Comparison of ENCODE assay signal across 16 cellular contexts in the genomic region with DNA sequence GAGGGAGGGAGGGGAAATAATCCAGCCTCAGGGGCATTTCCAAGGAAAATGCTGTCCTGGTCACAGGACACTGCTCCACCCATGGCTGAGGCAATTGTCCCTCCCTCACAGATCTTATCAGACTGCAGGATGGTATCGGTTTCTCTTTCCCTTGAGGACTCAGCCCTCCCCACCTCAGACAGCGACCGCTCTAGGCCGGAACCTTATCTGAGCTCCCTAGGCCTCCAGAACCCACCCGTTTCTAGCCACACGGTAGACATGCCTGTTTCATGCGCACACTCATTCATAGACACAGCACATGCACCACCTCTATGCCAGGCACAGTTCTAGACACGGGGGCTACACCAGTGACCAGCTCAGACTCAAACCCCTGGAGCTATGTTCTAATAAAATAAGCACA. TPM values are rescaled to one million over a fixed set of nuclear protein-coding genes. Genes with fewer than 3 reads are reported as not detected.
A peak's percentile ranks its signal among the peaks of the same experiment; 100 is the strongest.
DNase-seq lines count a peak whose midpoint lies in the region; ATAC-seq and TF ChIP-seq lines count a peak whose summit lies in the region.
"Had no signal": no experiment of that assay in that cellular context is flagged by ENCODE, and none has a peak within 500 bp of the region (broad histone marks: within the 10 kb centered on the region; RNA-seq: fewer than 3 reads in every experiment).

No MANE protein-coding gene starts in this region.

- 66% methylated on average over 8 of the region's 8 CpGs for WGBS in hepatocyte (ENCODE audit: low lambda C conversion rate, missing lambda C conversion rate)
- WGBS in stomach, 5 donors, result 36 to 58% (median 43%) methylated on average over 8 of the region's 8 CpGs
- WGBS in upper lobe of left lung, 2 donors, result 32 to 62% methylated on average over 8 of the region's 8 CpGs
- 52 to 67% (median 55%) methylated on average over 5 to 8 of the region's 8 CpGs for WGBS in adrenal gland, 4 donors

- no peak overlapping the region for H3K4me3 ChIP-seq in hepatocyte
- H3K4me3 ChIP-seq in stomach, result no peak overlapping the region
- H3K4me3 ChIP-seq in upper lobe of left lung, result no peak overlapping the region
- no peak overlapping the region for H3K4me3 ChIP-seq in adrenal gland

- intact Hi-C loops in stomach (cut with DNase I; ENCODE audit: low total_unique reads) (no loop called here), adrenal gland (cut with DNase I) (no loop called here)

- no peaks in the 10 kb centered on the region for H3K27me3 ChIP-seq in hepatocyte
- H3K27me3 ChIP-seq in stomach, result peaks cover 0 to 42% (median 0%) of the 10 kb centered on the region in 3 donors
- H3K27me3 ChIP-seq in upper lobe of left lung, result no peaks in the 10 kb centered on the region
- H3K27me3 ChIP-seq in adrenal gland, result no peaks in the 10 kb centered on the region

- ATAC-seq in upper lobe of left lung (ENCODE audit: low FRiP score in 2 of 2), result no peak
- ATAC-seq: activated T-helper 17 cell treated with anti-CD3 and anti-CD28 coated beads, Interleukin-2, amount 50 U/mL, for 72 hours; WTC11 had no signal

- no peaks in the 10 kb centered on the region for H3K36me3 ChIP-seq in hepatocyte (replicated peaks; ENCODE audit: insufficient read depth, low read depth)
- no peaks in the 10 kb centered on the region for H3K36me3 ChIP-seq in stomach
- no peaks in the 10 kb centered on the region for H3K36me3 ChIP-seq in upper lobe of left lung
- no peaks in the 10 kb centered on the region for H3K36me3 ChIP-seq in adrenal gland (replicated peaks in 1 of 2)

- no peaks in the 10 kb centered on the region for H3K9me2 ChIP-seq in hepatocyte (replicated peaks; ENCODE audit: insufficient read depth)

- no peak overlapping the region for H3K4me2 ChIP-seq in hepatocyte

- H4K20me1 ChIP-seq in hepatocyte (ENCODE audit: insufficient read depth, poor library complexity, severe bottlenecking), result no peaks in the 10 kb centered on the region

- no peak for TF ChIP-seq CTCF in hepatocyte (IDR thresholded peaks at IDR 0.05; ENCODE audit: poor library complexity)
- no peak for TF ChIP-seq CTCF in stomach (IDR thresholded peaks at IDR 0.05)
- no peak for TF ChIP-seq CTCF in upper lobe of left lung (IDR thresholded peaks at IDR 0.05)
- TF ChIP-seq CTCF in adrenal gland (IDR thresholded peaks at IDR 0.05), result no peak

- H3K4me1 ChIP-seq in hepatocyte (ENCODE audit: insufficient read depth) (no peaks in the 10 kb centered on the region), stomach (no peaks in the 10 kb centered on the region), upper lobe of left lung (no peaks in the 10 kb centered on the region), adrenal gland (replicated peaks in 1 of 2) (no peaks in the 10 kb centered on the region)

- H3K79me2 ChIP-seq in hepatocyte, result no peaks in the 10 kb centered on the region

- H3K27ac ChIP-seq in hepatocyte (peak overlapping the region; percentile 88), stomach (peak overlapping the region in 1 of 5 donors; percentile 35), upper lobe of left lung (peak overlapping the region in 2 of 4 donors; percentile 11 to 52), adrenal gland (no peak overlapping the region)

- TF ChIP-seq POLR2A in stomach (IDR thresholded peaks at IDR 0.05), result no peak
- no peak for TF ChIP-seq POLR2A in upper lobe of left lung (IDR thresholded peaks at IDR 0.05)
- no peak for TF ChIP-seq POLR2A in adrenal gland (IDR thresholded peaks at IDR 0.05)

- H3K9me3 ChIP-seq in hepatocyte (ENCODE audit: low read depth) (no peaks in the 10 kb centered on the region), stomach (no peaks in the 10 kb centered on the region), upper lobe of left lung (no peaks in the 10 kb centered on the region), adrenal gland (replicated peaks in 1 of 3) (no peaks in the 10 kb centered on the region)

- H2AFZ ChIP-seq in hepatocyte, result no peak overlapping the region

- peak; percentile 2 for DNase-seq in activated naive CD4-positive, alpha-beta T cell treated with Interleukin-2 at 50 U/mL for 16 hours
- no peak for DNase-seq in activated naive CD4-positive, alpha-beta T cell (lab: John Stamatoyannopoulos, UW)
- DNase-seq in OCI-M1 (lab: John Stamatoyannopoulos, UW) (peak; percentile 86), hepatocyte (ENCODE audit: low spot score) (peak; percentile 73), stomach (peak; percentile 39), NCI-H146 (lab: John Stamatoyannopoulos, UW) (no peak), upper lobe of left lung (no peak), adrenal gland (no peak)
- DNase-seq: DMS79, foreskin melanocyte, midbrain, NCI-H2081 had no signal

- TF ChIP-seq EP300 in stomach (IDR thresholded peaks at IDR 0.05), result no peak
- peak in 1 of 4 donors; percentile 26 for TF ChIP-seq EP300 in upper lobe of left lung (IDR thresholded peaks at IDR 0.05)

RNA-seq across cellular contexts. Expression of gene IZUMO2, which starts 10.1 kb away (rescaled TPM):
- total RNA-seq in hepatocyte (not detected in 2 replicates), stomach (not detected), upper lobe of left lung (not detected), adrenal gland (not detected)
- polyA plus RNA-seq in hepatocyte (not detected in 2 replicates), stomach (not detected), adrenal gland (not detected)
- total RNA-seq: activated T-helper 17 cell treated with anti-CD3 and anti-CD28 coated beads, Interleukin-2, amount 50 U/mL, for 72 hours; posterior vena cava; urinary bladder had no signal
- polyA plus RNA-seq: urinary bladder had no signal

RNA-seq across cellular contexts. Expression of gene MYH14, which starts 30.3 kb away (rescaled TPM):
- total RNA-seq in hepatocyte, result 48.9 and 64.4 TPM in 2 replicates
- 31.7 and 40.9 TPM in 2 replicates for polyA plus RNA-seq in hepatocyte
- total RNA-seq in stomach, result 100 to 1,000 TPM in 1 of 5 donors, 10 to 100 TPM in 4; 21.6 to 392 (median 62.5) TPM
- 10 to 100 TPM; 23.7 to 54.2 (median 27.9) TPM for polyA plus RNA-seq in stomach
- total RNA-seq in upper lobe of left lung, result 100 to 1,000 TPM; 145 to 351 (median 208) TPM
- total RNA-seq in adrenal gland, result 1 to 10 TPM in 7 of 8 donors, under 1 TPM in 1; 0.78 to 8.5 (median 3.4) TPM
- 1 to 10 TPM in 2 of 3 donors, under 1 TPM in 1; 0.33 to 4.6 (median 3.6) TPM for polyA plus RNA-seq in adrenal gland
- total RNA-seq: activated T-helper 17 cell treated with anti-CD3 and anti-CD28 coated beads, Interleukin-2, amount 50 U/mL, for 72 hours had no signal

Comparison
In these comparisons a context has a peak if more than half of its experiments do, and no peak if none do; other contexts are left out.
1. DNase-seq: peak in activated naive CD4-positive, alpha-beta T cell treated with Interleukin-2 at 50 U/mL for 16 hours (single experiment), OCI-M1 (single experiment), hepatocyte (single experiment) and stomach (single experiment); none in activated naive CD4-positive, alpha-beta T cell (0 of 4), NCI-H146 (single experiment), upper lobe of left lung (0 of 2) and adrenal gland (0 of 7).